In genomic region chr22:24144471-24145115, GRCh38 we compare ENCODE assay signal across 16 cellular contexts. TPM values are rescaled to one million over a fixed set of nuclear protein-coding genes. Genes with fewer than 3 reads are reported as not detected.
DNase-seq lines count a peak whose midpoint lies in the region; ATAC-seq and TF ChIP-seq lines count a peak whose summit lies in the region.
"Had no signal": no experiment of that assay in that cellular context is flagged by ENCODE, and none has a peak within 500 bp of the region (broad histone marks: within the 10 kb centered on the region; RNA-seq: fewer than 3 reads in every experiment).

No MANE protein-coding gene starts in this region.

- H3K4me3 ChIP-seq in thyroid gland (replicated peaks in 1 of 3) (no peak overlapping the region), BE2C (ENCODE audit: low read depth, low read length) (no peak overlapping the region), smooth muscle cell (no peak overlapping the region)
- H3K4me3 ChIP-seq: esophagus squamous epithelium had no signal

- no peak overlapping the region for H3K4me3 Mint-ChIP-seq in activated CD8-positive, alpha-beta memory T cell treated with anti-CD3 and anti-CD28 coated beads, Interleukin-2, amount 10 ng/mL, durations not matched to agents 7 days and 5 days
- no peak overlapping the region for H3K4me3 Mint-ChIP-seq in activated B cell treated with CpG ODN at 0.5 μM for 24 hours
- peak overlapping the region in 1 of 5 donors; percentile 4 for H3K4me3 Mint-ChIP-seq in immature natural killer cell

- H4K20me1 ChIP-seq in smooth muscle cell (ENCODE audit: low read depth) = peaks cover 76% of the 10 kb centered on the region

- ATAC-seq in activated CD8-positive, alpha-beta memory T cell treated with anti-CD3 and anti-CD28 coated beads, Interleukin-2, amount 10 ng/mL, durations not matched to agents 7 days and 5 days = no peak
- ATAC-seq in activated B cell treated with CpG ODN at 0.5 μM for 24 hours (ENCODE audit: low read depth) = no peak

- POLR2A ChIA-PET in activated B cell treated with CpG ODN at 0.5 μM for 24 hours (lab: Charles Lee) = interaction anchor here (0.9 kb wide), 1 partner anchor 9 kb away, joined by 4 read pairs; no protein-coding TSS in a partner anchor

- no peaks in the 10 kb centered on the region for H3K79me2 ChIP-seq in smooth muscle cell (ENCODE audit: low read depth)

- peaks cover 5% of the 10 kb centered on the region for H3K36me3 Mint-ChIP-seq in activated CD8-positive, alpha-beta memory T cell treated with anti-CD3 and anti-CD28 coated beads, Interleukin-2, amount 10 ng/mL, durations not matched to agents 7 days and 5 days
- H3K36me3 Mint-ChIP-seq in activated B cell treated with CpG ODN at 0.5 μM for 24 hours (ENCODE audit: low read depth) = peaks cover 5% of the 10 kb centered on the region
- peaks cover 0 to 3% (median 0%) of the 10 kb centered on the region in 3 donors for H3K36me3 Mint-ChIP-seq in immature natural killer cell

- H3K4me1 Mint-ChIP-seq in activated CD8-positive, alpha-beta memory T cell treated with anti-CD3 and anti-CD28 coated beads, Interleukin-2, amount 10 ng/mL, durations not matched to agents 7 days and 5 days = peaks cover 45% of the 10 kb centered on the region
- H3K4me1 Mint-ChIP-seq in activated B cell treated with CpG ODN at 0.5 μM for 24 hours (peaks cover 59% of the 10 kb centered on the region), immature natural killer cell (peaks cover 43 to 56% of the 10 kb centered on the region in 2 donors)

- CTCF ChIA-PET in activated CD8-positive, alpha-beta memory T cell treated with anti-CD3 and anti-CD28 coated beads, Interleukin-2, amount 10 ng/mL, durations not matched to agents 7 days and 5 days (lab: Charles Lee) = interaction anchor here (0.9 to 7.0 kb wide), 2 partner anchors 11 to 12 kb away, joined by 3 to 63 read pairs; no protein-coding TSS in a partner anchor
- CTCF ChIA-PET in activated B cell treated with CpG ODN at 0.5 μM for 24 hours (lab: Charles Lee) = no interaction called here

- H3K27ac Mint-ChIP-seq in activated CD8-positive, alpha-beta memory T cell treated with anti-CD3 and anti-CD28 coated beads, Interleukin-2, amount 10 ng/mL, durations not matched to agents 7 days and 5 days = peak overlapping the region; percentile 30
- H3K27ac Mint-ChIP-seq in activated B cell treated with CpG ODN at 0.5 μM for 24 hours = peak overlapping the region; percentile 61
- H3K27ac Mint-ChIP-seq in immature natural killer cell = peak overlapping the region; percentile 13 to 83 (median 53)

- no peak for TF ChIP-seq POLR2A in thyroid gland (IDR thresholded peaks at IDR 0.05)

- 86 to 89% methylated on average over 3 of the region's 3 CpGs for WGBS in thyroid gland, 2 donors
- 86% methylated on average over 3 of the region's 3 CpGs for WGBS in smooth muscle cell (ENCODE audit: low lambda C conversion rate)

- TF ChIP-seq CTCF in activated B cell treated with CpG ODN at 0.5 μM for 24 hours (IDR thresholded peaks at IDR 0.05) (no peak), thyroid gland (IDR thresholded peaks at IDR 0.05) (no peak), BE2C (IDR thresholded peaks at IDR 0.05; ENCODE audit: low read depth, low read length) (no peak), smooth muscle cell (IDR thresholded peaks at IDR 0.05; ENCODE audit: borderline replicate concordance, insufficient read depth, poor library complexity, severe bottlenecking) (no peak)

- H2AFZ ChIP-seq in smooth muscle cell (ENCODE audit: low read depth) = no peak overlapping the region

- no peaks in the 10 kb centered on the region for H3K36me3 ChIP-seq in thyroid gland
- peaks cover 6% of the 10 kb centered on the region for H3K36me3 ChIP-seq in BE2C
- no peaks in the 10 kb centered on the region for H3K36me3 ChIP-seq in smooth muscle cell (ENCODE audit: low read depth)

- no peaks in the 10 kb centered on the region for H3K27me3 Mint-ChIP-seq in activated CD8-positive, alpha-beta memory T cell treated with anti-CD3 and anti-CD28 coated beads, Interleukin-2, amount 10 ng/mL, durations not matched to agents 7 days and 5 days
- H3K27me3 Mint-ChIP-seq in activated B cell treated with CpG ODN at 0.5 μM for 24 hours (no peaks in the 10 kb centered on the region), immature natural killer cell (ENCODE audit: low read depth in 3 of 3) (peaks cover 0 to 3% (median 0%) of the 10 kb centered on the region in 3 donors)

- H3K27ac ChIP-seq in thyroid gland (peak overlapping the region; percentile 75 to 94 (median 92)), smooth muscle cell (ENCODE audit: low read depth) (no peak overlapping the region)

- H3K4me1 ChIP-seq in thyroid gland = peaks cover 48 to 94% of the 10 kb centered on the region in 2 donors
- peaks cover 13% of the 10 kb centered on the region for H3K4me1 ChIP-seq in BE2C
- H3K4me1 ChIP-seq in smooth muscle cell (ENCODE audit: low read depth) = peaks cover 15% of the 10 kb centered on the region

- no peaks in the 10 kb centered on the region for H3K9me3 Mint-ChIP-seq in activated CD8-positive, alpha-beta memory T cell treated with anti-CD3 and anti-CD28 coated beads, Interleukin-2, amount 10 ng/mL, durations not matched to agents 7 days and 5 days (ENCODE audit: low read depth)
- no peaks in the 10 kb centered on the region for H3K9me3 Mint-ChIP-seq in activated B cell treated with CpG ODN at 0.5 μM for 24 hours
- H3K9me3 Mint-ChIP-seq in immature natural killer cell = no peaks in the 10 kb centered on the region

- no peaks in the 10 kb centered on the region for H3F3A ChIP-seq in smooth muscle cell (ENCODE audit: low read depth)

- intact Hi-C loops in activated B cell treated with CpG ODN at 0.5 μM for 24 hours (cut with micrococcal nuclease) = no loop called here
- intact Hi-C loops in thyroid gland (cut with DNase I) = no loop called here

- H3K9ac ChIP-seq in smooth muscle cell (ENCODE audit: low read depth) = no peak overlapping the region

- H3K9me3 ChIP-seq in thyroid gland = no peaks in the 10 kb centered on the region
- no peaks in the 10 kb centered on the region for H3K9me3 ChIP-seq in BE2C
- H3K9me3 ChIP-seq in smooth muscle cell (replicated peaks; ENCODE audit: low read depth) = no peaks in the 10 kb centered on the region
- H3K9me3 ChIP-seq: esophagus squamous epithelium had no signal

- H3K27me3 ChIP-seq in thyroid gland (no peaks in the 10 kb centered on the region), BE2C (no peaks in the 10 kb centered on the region), smooth muscle cell (ENCODE audit: low read depth) (no peaks in the 10 kb centered on the region)
- H3K27me3 ChIP-seq: esophagus squamous epithelium had no signal

- no peak overlapping the region for H3K4me2 ChIP-seq in smooth muscle cell

- DNase-seq in activated CD8-positive, alpha-beta memory T cell treated with anti-CD3 and anti-CD28 coated beads, Interleukin-2, amount 10 ng/mL, durations not matched to agents 7 days and 5 days = no peak
- no peak for DNase-seq in activated CD8-positive, alpha-beta memory T cell treated with anti-CD3 and anti-CD28 coated beads for 24 hours
- no peak for DNase-seq in activated B cell treated with CpG ODN at 0.5 μM for 24 hours
- no peak for DNase-seq in immature natural killer cell
- no peak for DNase-seq in thyroid gland
- no peak for DNase-seq in BE2C
- DNase-seq in smooth muscle cell (lab: John Stamatoyannopoulos, UW; ENCODE audit: unreplicated experiment) = no peak
- no peak for DNase-seq in HUDEP-2 (lab: John Stamatoyannopoulos, UW; ENCODE audit: unreplicated experiment in 76 of 76)
- DNase-seq: activated CD4-positive, alpha-beta T cell treated with anti-CD3 and anti-CD28 coated beads for 48 hours; amygdala; esophagus squamous epithelium; GOT3; NCI-H345; SHP77 treated with DMSO at 0.1 percent for 48 hours; stimulated activated CD4-positive, alpha-beta T cell treated with anti-CD3 and anti-CD28 coated beads, Interleukin-4, amount 100 ng/mL, for 4 hours had no signal

RNA-seq across cellular contexts. Expression of gene SUSD2, which starts 36.7 kb away (rescaled TPM):
- under 1 TPM; 0.52 to 0.96 TPM for total RNA-seq in activated CD8-positive, alpha-beta memory T cell treated with anti-CD3 and anti-CD28 coated beads, Interleukin-2, amount 10 ng/mL, durations not matched to agents 7 days and 5 days
- 0.39 and 0.93 TPM in 2 replicates for total RNA-seq in activated B cell treated with CpG ODN at 0.5 μM for 24 hours
- polyA plus RNA-seq in immature natural killer cell = under 1 TPM in 2 of 3 donors, not detected in 1; 0.07 to 0.14 TPM
- 10 to 100 TPM in 3 of 4 donors, 1 to 10 TPM in 1; 9.5 to 22.5 (median 15.1) TPM for total RNA-seq in thyroid gland
- 1.6 TPM for polyA plus RNA-seq in BE2C (2012; ENCODE audit: insufficient read depth, insufficient read length, low read depth)
- total RNA-seq in smooth muscle cell = 1.1 and 1.5 TPM in 2 replicates
- 0.24 and 1.2 TPM in 2 replicates for polyA plus RNA-seq in smooth muscle cell
- total RNA-seq: G401 had no signal
